Comparison of ENCODE assay signal across 18 cellular contexts in the genomic region with DNA sequence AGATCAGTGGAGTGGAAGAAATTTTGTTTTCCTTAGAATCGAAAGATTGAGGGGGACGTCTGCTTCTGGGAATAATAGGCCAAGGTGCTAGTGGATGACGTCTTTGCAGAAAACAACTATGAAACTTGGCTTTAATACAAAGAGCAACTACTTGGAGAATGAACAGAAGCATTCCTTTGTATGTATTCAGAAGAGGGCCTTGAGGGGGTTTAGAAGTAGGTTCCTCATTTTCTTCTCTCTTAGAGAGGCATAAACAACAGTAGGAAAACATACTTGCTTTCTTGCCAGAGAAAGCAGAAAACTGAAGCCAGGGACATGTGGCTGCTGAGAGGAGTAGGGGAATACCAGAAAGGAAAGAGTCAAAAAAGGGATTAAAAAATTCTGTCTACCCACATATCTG.
DNase-seq lines count a peak whose midpoint lies in the region; ATAC-seq and TF ChIP-seq lines count a peak whose summit lies in the region.
"Had no signal": no experiment of that assay in that cellular context is flagged by ENCODE, and none has a peak within 500 bp of the region (broad histone marks: within the 10 kb centered on the region; RNA-seq: fewer than 3 reads in every experiment).

No MANE protein-coding gene starts in this region.

- POLR2A ChIA-PET in BJ (lab: Charles Lee), result no interaction called here

- peak; percentile 80 for DNase-seq in BJ (ENCODE audit: low read depth)
- DNase-seq in fibroblast of gingiva (ENCODE audit: low read depth), result peak; percentile 73
- DNase-seq in non-pigmented ciliary epithelial cell (ENCODE audit: low read depth), result peak; percentile 92
- DNase-seq in hepatocyte (ENCODE audit: low spot score), result no peak
- DNase-seq in natural killer cell treated with Interleukin-12 subunit alpha and Interleukin-12 subunit beta and Interleukin-15 and Interleukin-18, amount 100 ng/mL, for 72 hours (ENCODE audit: low spot score), result no peak
- no peak for DNase-seq in DMS53 (lab: John Stamatoyannopoulos, UW)
- DNase-seq in nucleus accumbens (lab: John Stamatoyannopoulos, UW), result no peak
- DNase-seq: activated naive CD4-positive, alpha-beta T cell treated with anti-CD3 and anti-CD28 coated beads, Interleukin-2, amount 10 ng/mL, durations not matched to agents 7 days and 5 days; DMS79; MV-4-11; sigmoid colon; stimulated activated CD4-positive, alpha-beta T cell treated with anti-CD3 and anti-CD28 coated beads, Interleukin-4, amount 100 ng/mL, for 4 hours; T-helper 2 cell had no signal

- H3K27ac Mint-ChIP-seq in natural killer cell treated with Interleukin-12 subunit alpha and Interleukin-12 subunit beta and Interleukin-15 and Interleukin-18, amount 100 ng/mL, for 72 hours, result no peak overlapping the region
- H3K27ac Mint-ChIP-seq: activated naive CD4-positive, alpha-beta T cell treated with anti-CD3 and anti-CD28 coated beads, Interleukin-2, amount 10 ng/mL, durations not matched to agents 7 days and 5 days; type B pancreatic cell had no signal

- no peaks in the 10 kb centered on the region for H3K9me2 ChIP-seq in hepatocyte (replicated peaks; ENCODE audit: insufficient read depth)

- H3K4me1 Mint-ChIP-seq in natural killer cell treated with Interleukin-12 subunit alpha and Interleukin-12 subunit beta and Interleukin-15 and Interleukin-18, amount 100 ng/mL, for 72 hours (ENCODE audit: low read depth in 2 of 2), result no peaks in the 10 kb centered on the region
- H3K4me1 Mint-ChIP-seq: activated naive CD4-positive, alpha-beta T cell treated with anti-CD3 and anti-CD28 coated beads, Interleukin-2, amount 10 ng/mL, durations not matched to agents 7 days and 5 days; central memory CD8-positive, alpha-beta T cell had no signal

- H3K27me3 ChIP-seq in BJ (ENCODE audit: control insufficient read depth, insufficient read depth, low read length) (no peaks in the 10 kb centered on the region), hepatocyte (no peaks in the 10 kb centered on the region)
- H3K27me3 ChIP-seq: BLaER1, sigmoid colon had no signal

- H3K27me3 Mint-ChIP-seq in natural killer cell treated with Interleukin-12 subunit alpha and Interleukin-12 subunit beta and Interleukin-15 and Interleukin-18, amount 100 ng/mL, for 72 hours, result peaks cover 0 to 5% of the 10 kb centered on the region in 2 donors
- H3K27me3 Mint-ChIP-seq: activated naive CD4-positive, alpha-beta T cell treated with anti-CD3 and anti-CD28 coated beads, Interleukin-2, amount 10 ng/mL, durations not matched to agents 7 days and 5 days; central memory CD8-positive, alpha-beta T cell had no signal

- H3K4me1 ChIP-seq in hepatocyte (ENCODE audit: insufficient read depth), result no peaks in the 10 kb centered on the region
- H3K4me1 ChIP-seq: BLaER1 had no signal

- ATAC-seq in SK-N-SH treated with all-trans-retinoic acid at 6 μM for 48 hours, result peak; percentile 80
- no peak for ATAC-seq in natural killer cell treated with Interleukin-12 subunit alpha and Interleukin-12 subunit beta and Interleukin-15 and Interleukin-18, amount 100 ng/mL, for 72 hours

- no peaks in the 10 kb centered on the region for H3K9me3 ChIP-seq in hepatocyte (ENCODE audit: low read depth)
- H3K9me3 ChIP-seq: BLaER1, sigmoid colon had no signal

- CTCF ChIA-PET in BJ (lab: Yijun Ruan, JAX), result no interaction called here

- no peak overlapping the region for H3K4me3 Mint-ChIP-seq in natural killer cell treated with Interleukin-12 subunit alpha and Interleukin-12 subunit beta and Interleukin-15 and Interleukin-18, amount 100 ng/mL, for 72 hours
- H3K4me3 Mint-ChIP-seq: activated naive CD4-positive, alpha-beta T cell treated with anti-CD3 and anti-CD28 coated beads, Interleukin-2, amount 10 ng/mL, durations not matched to agents 7 days and 5 days; central memory CD8-positive, alpha-beta T cell; neural crest cell; type B pancreatic cell had no signal

- TF ChIP-seq CTCF in BJ (IDR thresholded peaks at IDR 0.05; ENCODE audit: insufficient read depth, low read depth, low read length) (no peak), hepatocyte (IDR thresholded peaks at IDR 0.05; ENCODE audit: poor library complexity) (no peak)

- no peaks in the 10 kb centered on the region for H4K20me1 ChIP-seq in hepatocyte (ENCODE audit: insufficient read depth, poor library complexity, severe bottlenecking)
- H4K20me1 ChIP-seq: BLaER1 had no signal

- H3K79me2 ChIP-seq in hepatocyte, result no peaks in the 10 kb centered on the region

- no peak overlapping the region for H3K27ac ChIP-seq in hepatocyte
- H3K27ac ChIP-seq: BLaER1 had no signal

- 76% methylated on average over 3 of the region's 3 CpGs for WGBS in hepatocyte (ENCODE audit: low lambda C conversion rate, missing lambda C conversion rate)

- H3K4me3 ChIP-seq in BJ (ENCODE audit: low read depth, low read length), result no peak overlapping the region
- no peak overlapping the region for H3K4me3 ChIP-seq in hepatocyte
- H3K4me3 ChIP-seq: BLaER1, sigmoid colon had no signal

- H3K36me3 Mint-ChIP-seq in natural killer cell treated with Interleukin-12 subunit alpha and Interleukin-12 subunit beta and Interleukin-15 and Interleukin-18, amount 100 ng/mL, for 72 hours, result no peaks in the 10 kb centered on the region
- H3K36me3 Mint-ChIP-seq: activated naive CD4-positive, alpha-beta T cell treated with anti-CD3 and anti-CD28 coated beads, Interleukin-2, amount 10 ng/mL, durations not matched to agents 7 days and 5 days; type B pancreatic cell had no signal

- H3K9me3 Mint-ChIP-seq in natural killer cell treated with Interleukin-12 subunit alpha and Interleukin-12 subunit beta and Interleukin-15 and Interleukin-18, amount 100 ng/mL, for 72 hours, result no peaks in the 10 kb centered on the region
- H3K9me3 Mint-ChIP-seq: activated naive CD4-positive, alpha-beta T cell treated with anti-CD3 and anti-CD28 coated beads, Interleukin-2, amount 10 ng/mL, durations not matched to agents 7 days and 5 days; central memory CD8-positive, alpha-beta T cell; type B pancreatic cell had no signal

- H2AFZ ChIP-seq in hepatocyte, result no peak overlapping the region

- H3K36me3 ChIP-seq in BJ (ENCODE audit: control insufficient read depth, insufficient read depth, low read length), result no peaks in the 10 kb centered on the region
- H3K36me3 ChIP-seq in hepatocyte (replicated peaks; ENCODE audit: insufficient read depth, low read depth), result no peaks in the 10 kb centered on the region
- H3K36me3 ChIP-seq: BLaER1, sigmoid colon had no signal

- H3K4me2 ChIP-seq in hepatocyte, result no peak overlapping the region
- H3K4me2 ChIP-seq: BLaER1 had no signal

TF ChIP-seq in SK-N-SH treated with all-trans-retinoic acid at 6 μM for 48 hours, 23 proteins besides CTCF, POLR2A, EP300 and RAD21 (continues in another document):
- no peak for TF ChIP-seq ZNF8 (CRISPR knock-in tag; IDR thresholded peaks at IDR 0.05)
- TF ChIP-seq ZC3H10 (CRISPR knock-in tag; IDR thresholded peaks at IDR 0.05), result no peak; the same call in 1 of the 2 replicates
- TF ChIP-seq, protein P1, sequence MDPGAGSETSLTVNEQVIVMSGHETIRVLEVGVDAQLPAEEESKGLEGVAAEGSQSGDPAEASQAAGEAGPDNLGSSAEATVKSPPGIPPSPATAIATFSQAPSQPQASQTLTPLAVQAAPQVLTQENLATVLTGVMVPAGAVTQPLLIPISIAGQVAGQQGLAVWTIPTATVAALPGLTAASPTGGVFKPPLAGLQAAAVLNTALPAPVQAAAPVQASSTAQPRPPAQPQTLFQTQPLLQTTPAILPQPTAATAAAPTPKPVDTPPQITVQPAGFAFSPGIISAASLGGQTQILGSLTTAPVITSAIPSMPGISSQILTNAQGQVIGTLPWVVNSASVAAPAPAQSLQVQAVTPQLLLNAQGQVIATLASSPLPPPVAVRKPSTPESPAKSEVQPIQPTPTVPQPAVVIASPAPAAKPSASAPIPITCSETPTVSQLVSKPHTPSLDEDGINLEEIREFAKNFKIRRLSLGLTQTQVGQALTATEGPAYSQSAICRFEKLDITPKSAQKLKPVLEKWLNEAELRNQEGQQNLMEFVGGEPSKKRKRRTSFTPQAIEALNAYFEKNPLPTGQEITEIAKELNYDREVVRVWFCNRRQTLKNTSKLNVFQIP (CRISPR knock-in tag; IDR thresholded peaks at IDR 0.05; ENCODE audit: borderline replicate concordance, low read depth), result no peak
- TF ChIP-seq BACH2 (CRISPR knock-in tag; IDR thresholded peaks at IDR 0.05; ENCODE audit: borderline replicate concordance), result no peak
- TF ChIP-seq, protein P2, sequence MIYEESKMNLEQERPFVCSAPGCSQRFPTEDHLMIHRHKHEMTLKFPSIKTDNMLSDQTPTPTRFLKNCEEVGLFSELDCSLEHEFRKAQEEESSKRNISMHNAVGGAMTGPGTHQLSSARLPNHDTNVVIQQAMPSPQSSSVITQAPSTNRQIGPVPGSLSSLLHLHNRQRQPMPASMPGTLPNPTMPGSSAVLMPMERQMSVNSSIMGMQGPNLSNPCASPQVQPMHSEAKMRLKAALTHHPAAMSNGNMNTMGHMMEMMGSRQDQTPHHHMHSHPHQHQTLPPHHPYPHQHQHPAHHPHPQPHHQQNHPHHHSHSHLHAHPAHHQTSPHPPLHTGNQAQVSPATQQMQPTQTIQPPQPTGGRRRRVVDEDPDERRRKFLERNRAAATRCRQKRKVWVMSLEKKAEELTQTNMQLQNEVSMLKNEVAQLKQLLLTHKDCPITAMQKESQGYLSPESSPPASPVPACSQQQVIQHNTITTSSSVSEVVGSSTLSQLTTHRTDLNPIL (CRISPR knock-in tag; IDR thresholded peaks at IDR 0.05; ENCODE audit: low read depth), result no peak
- no peak for TF ChIP-seq GLIS3 (CRISPR knock-in tag; IDR thresholded peaks at IDR 0.05)
- TF ChIP-seq RARB (CRISPR knock-in tag; IDR thresholded peaks at IDR 0.05), result no peak
- no peak for TF ChIP-seq PPARA (CRISPR knock-in tag; IDR thresholded peaks at IDR 0.05; ENCODE audit: borderline replicate concordance)
- TF ChIP-seq, protein P3, sequence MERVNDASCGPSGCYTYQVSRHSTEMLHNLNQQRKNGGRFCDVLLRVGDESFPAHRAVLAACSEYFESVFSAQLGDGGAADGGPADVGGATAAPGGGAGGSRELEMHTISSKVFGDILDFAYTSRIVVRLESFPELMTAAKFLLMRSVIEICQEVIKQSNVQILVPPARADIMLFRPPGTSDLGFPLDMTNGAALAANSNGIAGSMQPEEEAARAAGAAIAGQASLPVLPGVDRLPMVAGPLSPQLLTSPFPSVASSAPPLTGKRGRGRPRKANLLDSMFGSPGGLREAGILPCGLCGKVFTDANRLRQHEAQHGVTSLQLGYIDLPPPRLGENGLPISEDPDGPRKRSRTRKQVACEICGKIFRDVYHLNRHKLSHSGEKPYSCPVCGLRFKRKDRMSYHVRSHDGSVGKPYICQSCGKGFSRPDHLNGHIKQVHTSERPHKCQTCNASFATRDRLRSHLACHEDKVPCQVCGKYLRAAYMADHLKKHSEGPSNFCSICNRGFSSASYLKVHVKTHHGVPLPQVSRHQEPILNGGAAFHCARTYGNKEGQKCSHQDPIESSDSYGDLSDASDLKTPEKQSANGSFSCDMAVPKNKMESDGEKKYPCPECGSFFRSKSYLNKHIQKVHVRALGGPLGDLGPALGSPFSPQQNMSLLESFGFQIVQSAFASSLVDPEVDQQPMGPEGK (CRISPR knock-in tag; IDR thresholded peaks at IDR 0.05; ENCODE audit: borderline replicate concordance), result no peak

Comparison
In these comparisons a context has a peak if more than half of its experiments do, and no peak if none do; other contexts are left out.
1. DNase-seq: peak in BJ (single experiment), fibroblast of gingiva (single experiment) and non-pigmented ciliary epithelial cell (single experiment); none in hepatocyte (single experiment), natural killer cell treated with Interleukin-12 subunit alpha and Interleukin-12 subunit beta and Interleukin-15 and Interleukin-18, amount 100 ng/mL, for 72 hours (single experiment), DMS53 (single experiment) and nucleus accumbens (0 of 56).